ENCODE assay signal across 10 cellular contexts in the genomic region with DNA sequence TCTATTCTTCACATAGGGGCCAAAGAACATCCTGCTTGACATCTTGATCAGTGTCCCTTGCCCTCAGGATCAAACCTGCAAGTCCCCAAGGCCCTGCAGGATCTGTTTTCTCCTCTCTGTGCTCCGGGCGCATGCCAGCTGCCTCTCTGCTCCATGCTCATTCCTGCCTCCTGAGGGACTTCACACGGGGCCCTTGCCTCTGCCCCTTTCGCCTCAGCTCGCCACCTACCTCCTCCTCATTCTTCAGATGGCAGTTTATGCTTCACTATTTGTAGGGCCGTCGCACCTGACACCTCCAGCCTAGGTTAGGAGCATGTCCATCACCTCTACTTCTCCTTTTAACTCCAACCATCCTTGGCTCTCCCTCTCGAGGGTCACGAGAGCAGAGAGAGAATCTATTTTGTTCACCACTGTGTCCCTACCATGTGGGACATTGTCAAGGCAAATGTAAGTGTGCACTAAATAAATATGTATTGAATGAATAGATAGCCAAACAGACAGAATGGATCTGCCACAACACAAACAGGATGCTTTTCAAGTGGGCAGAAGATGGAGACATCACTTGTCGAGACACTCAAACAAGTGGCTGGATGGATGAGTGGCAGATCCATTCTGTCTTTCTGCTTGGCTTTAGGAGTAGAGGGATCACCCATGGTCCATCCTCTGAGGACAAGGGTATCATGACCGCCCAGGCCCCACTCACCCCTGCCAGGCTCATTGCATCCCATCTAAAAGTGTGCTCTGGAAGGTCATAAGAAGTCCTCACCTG. TPM values are rescaled to one million over a fixed set of nuclear protein-coding genes. Genes with fewer than 3 reads are reported as not detected.
DNase-seq lines count a peak whose midpoint lies in the region; ATAC-seq, FAIRE-seq and TF ChIP-seq lines count a peak whose summit lies in the region.
"Had no signal": no experiment of that assay in that cellular context is flagged by ENCODE, and none has a peak within 500 bp of the region (broad histone marks: within the 10 kb centered on the region; RNA-seq: fewer than 3 reads in every experiment).

No MANE protein-coding gene starts in this region.

- no peaks in the 10 kb centered on the region for H3K9me3 Mint-ChIP-seq in natural killer cell

- H3K4me1 ChIP-seq in H1 (replicated peaks in 1 of 4; ENCODE audit: control insufficient read depth in 3 of 4, insufficient read depth in 4 of 4, low read length in 3 of 4) (peaks cover 3 to 15% (median 8%) of the 10 kb centered on the region in 4 experiments), vagina (peaks cover 82% of the 10 kb centered on the region)

- no peak overlapping the region for H3K23ac ChIP-seq in H1 (ENCODE audit: insufficient read length)

- 0 out of 2 replicates have a peak overlapping the region, but pooled peaks have one; percentile 5 for H3K27ac ChIP-seq in H1 (ENCODE audit: low read depth, low read length)
- H3K27ac ChIP-seq in vagina: peak overlapping the region; percentile 98

- no peaks in the 10 kb centered on the region for H3K27me3 ChIP-seq in H1 (replicated peaks in 1 of 4; ENCODE audit: control insufficient read depth in 3 of 4, extremely low read depth in 1 of 4, insufficient read depth in 3 of 4, low read length in 3 of 4)
- H3K27me3 ChIP-seq in vagina: no peaks in the 10 kb centered on the region

- H2BK15ac ChIP-seq in H1 (ENCODE audit: low read length): no peak overlapping the region

- FAIRE-seq in H1 (lab: Jason Lieb, UNC): no peak
- FAIRE-seq: bronchial epithelial cell had no signal

- H2BK5ac ChIP-seq in H1 (ENCODE audit: low read depth, low read length): peak overlapping the region; percentile 74

- H3K36me3 ChIP-seq in H1 (ENCODE audit: control insufficient read depth in 2 of 4, insufficient read depth in 4 of 4, low read length in 3 of 4) (no peaks in the 10 kb centered on the region), vagina (no peaks in the 10 kb centered on the region)

- no peaks in the 10 kb centered on the region for H3K27me3 Mint-ChIP-seq in natural killer cell (ENCODE audit: low read depth in 2 of 2)

- no peak for ATAC-seq in Right ventricle myocardium inferior
- ATAC-seq in natural killer cell: no peak

- no peak overlapping the region for H2AFZ ChIP-seq in H1 (ENCODE audit: low read length)

- H2BK20ac ChIP-seq in H1 (ENCODE audit: low read length): no peak overlapping the region

- TF ChIP-seq CTCF in H1 (IDR thresholded peaks at IDR 0.05; ENCODE audit: control extremely low read depth in 1 of 3, insufficient read depth in 1 of 3, low read depth in 1 of 3, low read length in 3 of 3) (no peak), natural killer cell (IDR thresholded peaks at IDR 0.05) (no peak), vagina (IDR thresholded peaks at IDR 0.05) (no peak)

- no peak overlapping the region for H4K5ac ChIP-seq in H1 (ENCODE audit: insufficient read length, low read depth, low read length)

- H3K4me3 Mint-ChIP-seq in natural killer cell: peak overlapping the region; percentile 73

- TF ChIP-seq POLR2A in H1 (IDR thresholded peaks at IDR 0.05; ENCODE audit: control extremely low read depth in 1 of 2, low read depth in 2 of 2, low read length in 2 of 2): no peak
- no peak for TF ChIP-seq POLR2A in vagina (IDR thresholded peaks at IDR 0.05)

- no peak overlapping the region for H2AK5ac ChIP-seq in H1 (ENCODE audit: low read depth, low read length)

- CTCF ChIA-PET in H1 (lab: Charles Lee; ENCODE audit: partially characterized antibody): interaction anchor here (0.9 to 3.3 kb wide), 8 partner anchors 9 to 64 kb away, joined by 3 to 10 read pairs (median 5); no protein-coding TSS in a partner anchor

- H3K4me1 Mint-ChIP-seq in natural killer cell: peaks cover 79 to 87% of the 10 kb centered on the region in 2 donors

- H3K9ac ChIP-seq in H1 (replicated peaks in 1 of 4; ENCODE audit: extremely low read depth in 1 of 4, low read depth in 3 of 4, low read length in 3 of 4): no peak overlapping the region

- no peaks in the 10 kb centered on the region for H3K23me2 ChIP-seq in H1 (ENCODE audit: low read depth, low read length)

- H3K14ac ChIP-seq in H1 (ENCODE audit: insufficient read length): no peak overlapping the region

- no peak overlapping the region for H3K4me2 ChIP-seq in H1 (ENCODE audit: insufficient read depth in 1 of 2, low read depth in 2 of 2, low read length in 2 of 2)

- POLR2A ChIA-PET in H1 (lab: Charles Lee; ENCODE audit: partially characterized antibody): interaction anchor here (1.2 to 23.4 kb wide), 2 partner anchors 15 to 40 kb away, joined by 4 to 495 read pairs; no protein-coding TSS in a partner anchor

- no peak overlapping the region for H2BK12ac ChIP-seq in H1 (ENCODE audit: low read depth, low read length)

- TF ChIP-seq EP300 in H1 (IDR thresholded peaks at IDR 0.05; ENCODE audit: borderline replicate concordance in 1 of 2, low read depth in 2 of 2, low read length in 2 of 2): no peak

- H3K79me1 ChIP-seq in H1 (ENCODE audit: low read depth, low read length): peaks cover 28% of the 10 kb centered on the region

- peak overlapping the region; percentile 98 to 100 for H3K27ac Mint-ChIP-seq in natural killer cell

- DNase-seq in Right ventricle myocardium inferior (ENCODE audit: missing footprints) (peak; percentile 18), cardiac septum (ENCODE audit: low spot score) (no peak), H1 (ENCODE audit: low read depth in 1 of 2, low spot score in 2 of 2) (no peak), natural killer cell (no peak), vagina (ENCODE audit: extremely low spot score in 2 of 2) (no peak), Ammon's horn (ENCODE audit: low spot score) (no peak), NCI-H748 treated with DMSO at 0.1 percent for 48 hours (lab: John Stamatoyannopoulos, UW) (no peak), Kasumi-1 (lab: John Stamatoyannopoulos, UW) (no peak)
- DNase-seq: activated CD4-positive, alpha-beta T cell treated with anti-CD3 and anti-CD28 coated beads for 1 hour had no signal

- H4K8ac ChIP-seq in H1 (ENCODE audit: extremely low read depth, insufficient read depth, low read length): no peak overlapping the region

- 87% methylated on average over 9 of the region's 11 CpGs; no CpG with 5 or more reads in 1 of the 2 experiments for WGBS in H1 (ENCODE audit: extremely low coverage in 1 of 2, insufficient coverage in 1 of 2, insufficient read length in 1 of 2, insufficient replicate concordance in 2 of 2, low coverage in 1 of 2, low lambda C conversion rate in 2 of 2, missing lambda C conversion rate in 1 of 2), 2 experiments

- intact Hi-C loops in Right ventricle myocardium inferior (cut with DNase I) (no loop called here), cardiac septum (cut with DNase I) (no loop called here), natural killer cell (cut with micrococcal nuclease) (loop anchor here (1.0 to 5.0 kb wide), 5 partner anchors 10 to 255 kb away; partner anchors contain the start of genes MRPS12 and SARS2), vagina (cut with DNase I) (no loop called here)

- no peak overlapping the region for H2BK120ac ChIP-seq in H1 (replicated peaks; ENCODE audit: low read depth, low read length)

- peaks cover 6 to 25% of the 10 kb centered on the region in 2 experiments for H4K20me1 ChIP-seq in H1 (replicated peaks in 1 of 2; ENCODE audit: control insufficient read depth in 1 of 2, insufficient read depth in 2 of 2, low read length in 2 of 2)

- H3K36me3 Mint-ChIP-seq in natural killer cell: no peaks in the 10 kb centered on the region

- H3K18ac ChIP-seq in H1 (ENCODE audit: extremely low read depth, low read length): no peak overlapping the region

- no peaks in the 10 kb centered on the region for H3K9me3 ChIP-seq in H1 (ENCODE audit: insufficient read depth in 2 of 2, low read depth in 1 of 2, low read length in 1 of 2)
- H3K9me3 ChIP-seq in vagina: no peaks in the 10 kb centered on the region

- peak overlapping the region; percentile 5 for H3K4ac ChIP-seq in H1 (replicated peaks; ENCODE audit: insufficient read length, low read depth, low read length)

- H3K79me2 ChIP-seq in H1 (ENCODE audit: control insufficient read depth in 1 of 2, insufficient read depth in 2 of 2, low read length in 2 of 2): peaks cover 27 to 89% of the 10 kb centered on the region in 2 experiments

- TF ChIP-seq RAD21 in H1 (IDR thresholded peaks at IDR 0.05 in 1 of 2, conservative IDR thresholded peaks at IDR 0.05 in 1 of 2; ENCODE audit: low read depth in 2 of 2, low read length in 2 of 2): no peak

- no peak overlapping the region for H3K56ac ChIP-seq in H1 (replicated peaks; ENCODE audit: insufficient read length, low read depth, low read length)

- no peak overlapping the region for H4K91ac ChIP-seq in H1 (replicated peaks; ENCODE audit: insufficient read length, low read length)

- H3K4me3 ChIP-seq in H1 (ENCODE audit: extremely low read depth in 1 of 4, insufficient read depth in 2 of 4, low read depth in 3 of 4, low read length in 4 of 4) (no peak overlapping the region), vagina (no peak overlapping the region)

RNA-seq across cellular contexts. Expression of gene ACTN4, which starts 29.6 kb away (rescaled TPM):
- 145 TPM for total RNA-seq in Right ventricle myocardium inferior
- 190 TPM for total RNA-seq in cardiac septum
- total RNA-seq in H1 (2021; fragmentation: NEBNext Ultra II Directional; extraction: Animal tissue kit (Norgen Biotek cat#: 25700)): 520 and 530 TPM in 2 replicates
- 211 and 281 TPM in 2 replicates for polyA plus RNA-seq in H1 (2011; rRNA removed)
- 223 TPM for polyA plus RNA-seq in H1 (2011; cell fraction: cytosol; rRNA removed)
- 1,059 TPM for polyA plus RNA-seq in H1 (2011; cell fraction: nucleus; rRNA removed)
- polyA plus RNA-seq in H1 (2012, experiment 1 of 2): 374 to 504 TPM (median 451 TPM) in 4 replicates
- polyA plus RNA-seq in H1 (2012, experiment 2 of 2): 171 TPM
- polyA plus RNA-seq in H1 (2013, experiment 1 of 2): 279 TPM
- 254 TPM for polyA plus RNA-seq in H1 (2013, experiment 2 of 2)
- 190 and 202 TPM in 2 replicates for polyA minus RNA-seq in H1 (2011; rRNA and poly(A)+ RNA removed)
- 103 TPM for polyA minus RNA-seq in H1 (2011; cell fraction: cytosol; rRNA and poly(A)+ RNA removed)
- polyA minus RNA-seq in H1 (2011; cell fraction: nucleus; rRNA and poly(A)+ RNA removed): 171 TPM
- total RNA-seq in natural killer cell: 100 to 1,000 TPM; 443 to 595 (median 541) TPM
- total RNA-seq in vagina: 513 TPM

RNA-seq across cellular contexts. Expression of gene EIF3K, which starts 58.1 kb away (rescaled TPM):
- total RNA-seq in Right ventricle myocardium inferior: 660 TPM
- 483 TPM for total RNA-seq in cardiac septum
- total RNA-seq in H1 (2021; fragmentation: NEBNext Ultra II Directional; extraction: Animal tissue kit (Norgen Biotek cat#: 25700)): 329 and 344 TPM in 2 replicates
- polyA plus RNA-seq in H1 (2011; rRNA removed): 937 and 977 TPM in 2 replicates
- polyA plus RNA-seq in H1 (2011; cell fraction: cytosol; rRNA removed): 945 TPM
- polyA plus RNA-seq in H1 (2011; cell fraction: nucleus; rRNA removed): 915 TPM
- 382 to 549 TPM (median 528 TPM) in 4 replicates for polyA plus RNA-seq in H1 (2012, experiment 1 of 2)
- 458 TPM for polyA plus RNA-seq in H1 (2012, experiment 2 of 2)
- 236 TPM for polyA plus RNA-seq in H1 (2013, experiment 1 of 2)
- polyA plus RNA-seq in H1 (2013, experiment 2 of 2): 236 TPM
- polyA minus RNA-seq in H1 (2011; rRNA and poly(A)+ RNA removed): 386 and 450 TPM in 2 replicates
- 188 TPM for polyA minus RNA-seq in H1 (2011; cell fraction: cytosol; rRNA and poly(A)+ RNA removed)
- polyA minus RNA-seq in H1 (2011; cell fraction: nucleus; rRNA and poly(A)+ RNA removed): 180 TPM
- total RNA-seq in natural killer cell: 100 to 1,000 TPM; 232 to 262 (median 238) TPM
- total RNA-seq in vagina: 349 TPM

RNA-seq across cellular contexts. Expression of gene MAP4K1, which starts 59.3 kb away (rescaled TPM):
- 3.1 TPM for total RNA-seq in Right ventricle myocardium inferior
- total RNA-seq in cardiac septum: 1.5 TPM
- total RNA-seq in H1 (2021; fragmentation: NEBNext Ultra II Directional; extraction: Animal tissue kit (Norgen Biotek cat#: 25700)): 10.4 and 14.4 TPM in 2 replicates
- polyA plus RNA-seq in H1 (2011; rRNA removed): 9.0 and 22.0 TPM in 2 replicates
- 8.0 TPM for polyA plus RNA-seq in H1 (2011; cell fraction: cytosol; rRNA removed)
- polyA plus RNA-seq in H1 (2011; cell fraction: nucleus; rRNA removed): 12.8 TPM
- 9.6 to 16.0 TPM (median 13.8 TPM) in 4 replicates for polyA plus RNA-seq in H1 (2012, experiment 1 of 2)
- 7.3 TPM for polyA plus RNA-seq in H1 (2012, experiment 2 of 2)
- 14.6 TPM for polyA plus RNA-seq in H1 (2013, experiment 1 of 2)
- 11.8 TPM for polyA plus RNA-seq in H1 (2013, experiment 2 of 2)
- 1.1 and 1.6 TPM in 2 replicates for polyA minus RNA-seq in H1 (2011; rRNA and poly(A)+ RNA removed)
- 3.7 TPM for polyA minus RNA-seq in H1 (2011; cell fraction: cytosol; rRNA and poly(A)+ RNA removed)
- polyA minus RNA-seq in H1 (2011; cell fraction: nucleus; rRNA and poly(A)+ RNA removed): 2.0 TPM
- 100 to 1,000 TPM; 162 to 201 (median 163) TPM for total RNA-seq in natural killer cell
- total RNA-seq in vagina: 47.9 TPM
- total RNA-seq: bronchial epithelial cell had no signal
